17 cellular contexts compared by ENCODE assay signal in the genomic region with DNA sequence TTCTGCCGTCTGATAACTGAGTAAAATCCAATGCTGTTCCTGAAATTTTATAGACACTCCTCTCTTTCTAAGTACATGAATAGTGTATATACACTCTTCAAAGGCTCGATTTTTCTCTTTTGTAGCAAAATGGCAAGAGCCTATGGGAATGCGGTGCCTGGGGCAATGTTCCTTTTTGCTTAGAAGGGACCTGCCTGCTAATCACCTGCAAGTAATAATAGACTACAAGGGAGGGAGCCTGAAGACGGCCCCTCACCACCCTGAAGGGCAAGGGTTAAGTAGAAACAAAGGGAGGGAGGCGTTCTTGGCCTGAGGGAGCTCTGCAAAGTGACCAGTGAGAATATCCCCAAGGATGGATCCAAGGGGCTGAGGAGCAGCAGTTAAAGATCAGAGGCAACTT.
"Had no signal": no experiment of that assay in that cellular context is flagged by ENCODE, and none has a peak within 500 bp of the region (broad histone marks: within the 10 kb centered on the region; RNA-seq: fewer than 3 reads in every experiment).

No MANE protein-coding gene starts in this region.

- DNase-seq: esophagus squamous epithelium; glutamatergic neuron; kidney glomerular epithelial cell; mammary epithelial cell; mucosa of descending colon; naive thymus-derived CD8-positive, alpha-beta T cell; psoas muscle; spleen; stimulated activated CD4-positive, alpha-beta T cell treated with anti-CD3 and anti-CD28 coated beads, Interleukin-15, amount 100 ng/mL, for 24 hours; stimulated activated CD4-positive, alpha-beta T cell treated with anti-CD3 and anti-CD28 coated beads, Interleukin-1b, Interleukin-23, amount 100 ng/mL, for 48 hours; stimulated activated CD4-positive, alpha-beta T cell treated with anti-CD3 and anti-CD28 coated beads, Interleukin-4, amount 100 ng/mL, for 24 hours; testis had no signal

- H3K27me3 Mint-ChIP-seq: naive thymus-derived CD8-positive, alpha-beta T cell; stimulated activated memory B cell treated with anti-CD40 and anti-IgM and Interleukin-4, amounts not matched to agents 10 μg/mL and 1 μg/mL and 100 μg/mL, for 72 hours; stimulated activated naive CD8-positive, alpha-beta T cell treated with anti-CD3 and anti-CD28 coated beads, Interleukin-15, Interleukin-2, amounts not matched to agents 100 ng/mL and 50 ng/mL, for 24 hours had no signal

- H3K36me3 Mint-ChIP-seq: naive thymus-derived CD8-positive, alpha-beta T cell; stimulated activated memory B cell treated with anti-CD40 and anti-IgM and Interleukin-4, amounts not matched to agents 10 μg/mL and 1 μg/mL and 100 μg/mL, for 72 hours had no signal

- H3K4me3 ChIP-seq: esophagus squamous epithelium, gastroesophageal sphincter, mucosa of descending colon, psoas muscle, spleen, testis, tibial nerve had no signal

- H3K4me1 Mint-ChIP-seq: naive thymus-derived CD8-positive, alpha-beta T cell; stimulated activated memory B cell treated with anti-CD40 and anti-IgM and Interleukin-4, amounts not matched to agents 10 μg/mL and 1 μg/mL and 100 μg/mL, for 72 hours had no signal

- H3K27me3 ChIP-seq: esophagus squamous epithelium, gastroesophageal sphincter, neutrophil, spleen, testis, tibial nerve had no signal

- ATAC-seq: gastroesophageal sphincter; mucosa of descending colon; naive thymus-derived CD8-positive, alpha-beta T cell; stimulated activated memory B cell treated with anti-CD40 and anti-IgM and Interleukin-4, amounts not matched to agents 10 μg/mL and 1 μg/mL and 100 μg/mL, for 72 hours had no signal

- H3K27ac ChIP-seq: esophagus squamous epithelium, gastroesophageal sphincter, neutrophil, psoas muscle, spleen, testis had no signal

- H3K9me3 ChIP-seq: esophagus squamous epithelium, gastroesophageal sphincter, mucosa of descending colon, neutrophil, psoas muscle, spleen, testis, tibial nerve had no signal

- H3K27ac Mint-ChIP-seq: naive thymus-derived CD8-positive, alpha-beta T cell; stimulated activated memory B cell treated with anti-CD40 and anti-IgM and Interleukin-4, amounts not matched to agents 10 μg/mL and 1 μg/mL and 100 μg/mL, for 72 hours; stimulated activated naive CD8-positive, alpha-beta T cell treated with anti-CD3 and anti-CD28 coated beads, Interleukin-15, Interleukin-2, amounts not matched to agents 100 ng/mL and 50 ng/mL, for 24 hours had no signal

- H3K9me3 Mint-ChIP-seq: stimulated activated memory B cell treated with anti-CD40 and anti-IgM and Interleukin-4, amounts not matched to agents 10 μg/mL and 1 μg/mL and 100 μg/mL, for 72 hours; stimulated activated naive CD8-positive, alpha-beta T cell treated with anti-CD3 and anti-CD28 coated beads, Interleukin-15, Interleukin-2, amounts not matched to agents 100 ng/mL and 50 ng/mL, for 24 hours had no signal

- H3K4me1 ChIP-seq: esophagus squamous epithelium, gastroesophageal sphincter, psoas muscle, spleen, testis had no signal

- H3K36me3 ChIP-seq: esophagus squamous epithelium, gastroesophageal sphincter, neutrophil, spleen, tibial nerve had no signal

- H3K4me3 Mint-ChIP-seq: naive thymus-derived CD8-positive, alpha-beta T cell; stimulated activated memory B cell treated with anti-CD40 and anti-IgM and Interleukin-4, amounts not matched to agents 10 μg/mL and 1 μg/mL and 100 μg/mL, for 72 hours; stimulated activated naive CD8-positive, alpha-beta T cell treated with anti-CD3 and anti-CD28 coated beads, Interleukin-15, Interleukin-2, amounts not matched to agents 100 ng/mL and 50 ng/mL, for 24 hours had no signal
